In the genomic region with DNA sequence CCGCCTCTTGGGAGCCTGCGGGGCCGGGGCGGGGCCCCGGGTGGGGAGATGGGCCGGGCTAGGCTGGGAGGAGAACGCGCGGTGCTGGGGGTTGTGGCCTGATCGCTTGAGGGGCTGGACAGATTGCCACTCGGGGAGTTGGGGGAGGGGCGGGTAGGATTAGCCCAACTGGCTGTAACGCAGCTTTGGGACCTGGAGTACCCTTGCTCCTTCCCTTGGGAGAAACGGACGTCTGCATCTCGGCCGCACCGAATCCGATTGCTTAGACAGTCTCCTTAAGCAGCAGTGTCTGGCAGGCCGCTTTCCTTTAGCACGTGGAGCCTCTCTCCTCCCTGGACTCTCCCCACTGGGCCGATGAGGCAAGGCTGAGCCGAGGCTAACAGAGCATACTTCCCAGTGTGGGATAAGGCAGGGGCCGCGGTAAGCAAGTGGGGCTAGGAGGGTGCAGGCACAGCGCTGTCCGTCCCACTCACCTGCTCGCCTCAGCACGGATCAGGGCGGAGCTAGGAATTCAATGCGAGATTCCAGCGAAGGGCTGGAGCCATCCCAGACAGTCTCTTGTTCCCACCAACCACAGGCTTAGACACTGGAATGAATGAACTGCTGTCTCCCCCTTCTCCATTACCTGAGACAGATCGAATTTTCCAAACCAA, we compare ENCODE assay signal across 8 cellular contexts. TPM values are rescaled to one million over a fixed set of nuclear protein-coding genes. Genes with fewer than 3 reads are reported as not detected.
DNase-seq lines count a peak whose midpoint lies in the region; ATAC-seq, FAIRE-seq and TF ChIP-seq lines count a peak whose summit lies in the region.

No MANE protein-coding gene starts in this region.

- no peak for TF ChIP-seq POLR2A in HCT116 (IDR thresholded peaks at IDR 0.05; ENCODE audit: borderline replicate concordance, extremely low read depth, insufficient read depth, insufficient read length)
- TF ChIP-seq POLR2A in GM12891 (IDR thresholded peaks at IDR 0.05; ENCODE audit: low read depth, low read length), result no peak

- no peak for FAIRE-seq in GM12891 (lab: Jason Lieb, UNC)

- POLR2A ChIA-PET in Caco-2 (lab: Charles Lee) (interaction anchor here (0.7 to 2.8 kb wide), 7 partner anchors 11 to 133 kb away, joined by 3 to 31 read pairs (median 4); partner anchors contain the start of genes JUP, KLHL10 and ODAD4), HCT116 (lab: Charles Lee) (interaction anchor here (3.1 kb wide), 1 partner anchor 11 kb away, joined by 38 read pairs; the partner anchor contains the start of gene ODAD4)

- peaks cover 27% of the 10 kb centered on the region for H3K4me1 Mint-ChIP-seq in Caco-2 (ENCODE audit: low read depth, unreplicated experiment)

- in situ Hi-C loops in brain microvascular endothelial cell (cut with HindIII; ENCODE audit: low pct_ligation_motif_present, low sequenced_read_pairs), result no loop called here

- peak overlapping the region; percentile 66 for H3K4me3 ChIP-seq in Caco-2 (ENCODE audit: low read depth, low read length)
- peak overlapping the region; percentile 58 to 99 for H3K4me3 ChIP-seq in HCT116 (replicated peaks in 1 of 2; ENCODE audit: low read depth in 1 of 2, low read length in 2 of 2)
- H3K4me3 ChIP-seq in brain microvascular endothelial cell (ENCODE audit: low read depth, low read length), result peak overlapping the region; percentile 47
- H3K4me3 ChIP-seq in kidney epithelial cell (ENCODE audit: low read depth, low read length), result peak overlapping the region; percentile 38

- H3K36me3 Mint-ChIP-seq in Caco-2 (ENCODE audit: insufficient read depth, unreplicated experiment), result peaks cover 44% of the 10 kb centered on the region

- peak overlapping the region; percentile 100 for H3K4me2 ChIP-seq in HCT116 (ENCODE audit: low read length)

- TF ChIP-seq RAD21 in HCT116 (IDR thresholded peaks at IDR 0.05; ENCODE audit: low read depth), result no peak

- intact Hi-C loops in Caco-2 (cut with micrococcal nuclease; ENCODE audit: unreplicated experiment), result loop anchor here (1.0 to 2.0 kb wide), 3 partner anchors 11 to 100 kb away; partner anchors contain the start of genes CNP and ODAD4
- intact Hi-C loops in HCT116 (cut with micrococcal nuclease), result no loop called here

- DNase-seq in Caco-2 (peak; percentile 82 to 85), HCT116 (ENCODE audit: low read depth, low spot score) (peak; percentile 48), NCI-H226 (peak; percentile 68), brain microvascular endothelial cell (no peak), kidney epithelial cell (ENCODE audit: low read depth) (no peak), GM12891 (ENCODE audit: insufficient read length, low spot score) (no peak)
- no peak for DNase-seq in stimulated activated naive CD8-positive, alpha-beta T cell treated with anti-CD3 and anti-CD28 coated beads, Interleukin-15, Interleukin-2, amounts not matched to agents 100 U/mL and 50 U/mL, for 24 hours

- H3K9me3 Mint-ChIP-seq in Caco-2 (ENCODE audit: unreplicated experiment), result no peaks in the 10 kb centered on the region

- TSS peak; percentile 92 for BruUV-seq in Caco-2 (replicated peaks; lab: Mats Ljungman, UMichigan)
- TSS peak; percentile 77 for BruUV-seq in HCT116 (replicated peaks; lab: Mats Ljungman, UMichigan)

- H3K27me3 Mint-ChIP-seq in Caco-2 (ENCODE audit: insufficient read depth, unreplicated experiment), result no peaks in the 10 kb centered on the region

- RAD21 ChIA-PET in HCT116 (lab: Charles Lee; ENCODE audit: low non-redundant PET in 1 of 2, low total read pairs in 2 of 2, uncharacterized antibody in 2 of 2, unreplicated experiment in 2 of 2), result no interaction called here

- CTCF ChIA-PET in Caco-2 (lab: Charles Lee) (interaction anchor here (0.7 to 3.6 kb wide), 3 partner anchors 11 to 40 kb away, joined by 3 to 28 read pairs (median 7); partner anchors contain the start of gene ODAD4), HCT116 (lab: Charles Lee) (interaction anchor here (1.0 to 1.4 kb wide), 3 partner anchors 10 to 133 kb away, joined by 3 to 5 read pairs (median 3); partner anchors contain the start of genes JUP and ODAD4)

- peak overlapping the region; percentile 93 for H3K27ac ChIP-seq in HCT116 (ENCODE audit: low read depth, low read length)
- peak overlapping the region; percentile 1 for H3K27ac ChIP-seq in brain microvascular endothelial cell

- H4K20me1 ChIP-seq in HCT116 (ENCODE audit: insufficient read depth), result no peaks in the 10 kb centered on the region

- 0 out of 2 replicates have a peak, but pooled peaks cover 3% of the 10 kb centered on the region for H3K9me2 ChIP-seq in HCT116 (ENCODE audit: insufficient read depth)

- H3K9me3 ChIP-seq in Caco-2 (no peaks in the 10 kb centered on the region), HCT116 (ENCODE audit: control insufficient read depth in 1 of 2, insufficient read depth in 1 of 2, low read depth in 1 of 2, low read length in 2 of 2) (no peaks in the 10 kb centered on the region)

- peaks cover 45% of the 10 kb centered on the region for H3K79me2 ChIP-seq in HCT116 (ENCODE audit: insufficient read depth, low read length)

- H3K36me3 ChIP-seq in Caco-2 (ENCODE audit: control insufficient read depth, insufficient read depth, low read length) (no peaks in the 10 kb centered on the region), HCT116 (ENCODE audit: control insufficient read depth in 1 of 2, insufficient read depth in 2 of 2, low read length in 2 of 2) (peaks cover 0 to 2% of the 10 kb centered on the region in 2 experiments; a peak in 1 of 4 replicates), brain microvascular endothelial cell (replicated peaks) (peaks cover 3% of the 10 kb centered on the region), kidney epithelial cell (ENCODE audit: control insufficient read depth, insufficient read depth, low read length) (no peaks in the 10 kb centered on the region)

- peaks cover 39% of the 10 kb centered on the region for H3K4me1 ChIP-seq in Caco-2
- peaks cover 21 to 38% of the 10 kb centered on the region in 2 experiments for H3K4me1 ChIP-seq in HCT116 (ENCODE audit: control insufficient read depth in 1 of 2, insufficient read depth in 2 of 2, low read length in 2 of 2)

- H3K9ac ChIP-seq in HCT116 (ENCODE audit: low read length), result peak overlapping the region; percentile 82

- TF ChIP-seq CTCF in Caco-2 (IDR thresholded peaks at IDR 0.05; ENCODE audit: insufficient read depth in 1 of 2, low read depth in 1 of 2, low read length in 1 of 2, severe bottlenecking in 1 of 2, unreplicated experiment in 1 of 2) (no peak), HCT116 (IDR thresholded peaks at IDR 0.05 in 2 of 3, conservative IDR thresholded peaks at IDR 0.05 in 1 of 3; ENCODE audit: borderline replicate concordance in 1 of 3, insufficient read depth in 1 of 3, low read depth in 2 of 3, low read length in 2 of 3) (no peak), brain microvascular endothelial cell (IDR thresholded peaks at IDR 0.05; ENCODE audit: low read depth, low read length, missing control alignments) (no peak), kidney epithelial cell (IDR thresholded peaks at IDR 0.05; ENCODE audit: insufficient read depth, low read length, poor library complexity, severe bottlenecking) (no peak)

- peak; percentile 76 for ATAC-seq in HCT116
- ATAC-seq in stimulated activated naive CD8-positive, alpha-beta T cell treated with anti-CD3 and anti-CD28 coated beads, Interleukin-15, Interleukin-2, amounts not matched to agents 100 U/mL and 50 U/mL, for 24 hours, result peak; percentile 6
- no peak for ATAC-seq in HG02970 (IDR thresholded peaks at IDR 0.05; ENCODE audit: low FRiP score, unreplicated experiment)

- peak overlapping the region; percentile 94 for H3K4me3 Mint-ChIP-seq in Caco-2 (ENCODE audit: unreplicated experiment)

- peak overlapping the region; percentile 79 for H3K27ac Mint-ChIP-seq in Caco-2 (ENCODE audit: unreplicated experiment)

- H3K27me3 ChIP-seq in Caco-2 (replicated peaks; ENCODE audit: control insufficient read depth, insufficient read depth, low read length) (no peaks in the 10 kb centered on the region), HCT116 (ENCODE audit: insufficient read depth, low read length) (no peaks in the 10 kb centered on the region), brain microvascular endothelial cell (replicated peaks) (no peaks in the 10 kb centered on the region), kidney epithelial cell (ENCODE audit: control insufficient read depth, insufficient read depth, low read length) (no peaks in the 10 kb centered on the region)

- H2AFZ ChIP-seq in HCT116 (ENCODE audit: low read depth, low read length, poor library complexity, severe bottlenecking), result peak overlapping the region; percentile 1

TF ChIP-seq in HCT116, 20 proteins besides CTCF, POLR2A, EP300 and RAD21 (continues in another document):
- peak; percentile 22 for TF ChIP-seq POLR2AphosphoS5 (IDR thresholded peaks at IDR 0.05; ENCODE audit: low read depth, low read length)
- TF ChIP-seq CBX3 (IDR thresholded peaks at IDR 0.05; ENCODE audit: low read depth), result no peak
- TF ChIP-seq SIN3A (IDR thresholded peaks at IDR 0.05; ENCODE audit: low read depth), result no peak
- TF ChIP-seq MAX (IDR thresholded peaks at IDR 0.05), result peak; percentile 89

TF ChIP-seq in GM12891, 5 proteins besides CTCF, POLR2A, EP300 and RAD21:
- TF ChIP-seq TAF1 (IDR thresholded peaks at IDR 0.05; ENCODE audit: low read depth, low read length) (no peak), POLR2AphosphoS5 (IDR thresholded peaks at IDR 0.05; ENCODE audit: low read depth, low read length) (no peak), POU2F2 (IDR thresholded peaks at IDR 0.05; ENCODE audit: low read depth, low read length) (no peak), SPI1 (IDR thresholded peaks at IDR 0.05; ENCODE audit: low read depth, low read length) (no peak), PAX5 (IDR thresholded peaks at IDR 0.05; ENCODE audit: insufficient read depth, low read length, severe bottlenecking) (no peak)

RNA-seq across cellular contexts. Expression of gene ACLY, which starts 0.5 kb away (rescaled TPM):
- total RNA-seq in Caco-2 (2022), result 246 and 252 TPM in 2 replicates
- total RNA-seq in HCT116 (2021; ENCODE audit: unreplicated experiment), result 222 TPM
- 107 and 120 TPM in 2 replicates for polyA plus RNA-seq in HCT116 (2012)
- total RNA-seq in kidney epithelial cell, result 241 and 301 TPM in 2 replicates
- 62.1 TPM for polyA plus RNA-seq in GM12891 (2012; ENCODE audit: low read depth, missing spikeins)

RNA-seq across cellular contexts. Expression of gene ODAD4, which starts 11.1 kb away (rescaled TPM):
- total RNA-seq in Caco-2 (2022) (0.98 and 1.3 TPM in 2 replicates), HCT116 (2021; ENCODE audit: unreplicated experiment) (0.98 TPM), kidney epithelial cell (0.62 and 0.84 TPM in 2 replicates)
- 0.64 and 1.1 TPM in 2 replicates for polyA plus RNA-seq in HCT116 (2012)
- polyA plus RNA-seq in GM12891 (2012; ENCODE audit: low read depth, missing spikeins), result 0.51 TPM

RNA-seq across cellular contexts. Expression of gene CNP, which starts 47.3 kb away (rescaled TPM):
- total RNA-seq in Caco-2 (2022) (90.1 and 94.5 TPM in 2 replicates), HCT116 (2021; ENCODE audit: unreplicated experiment) (51.2 TPM), kidney epithelial cell (58.5 and 65.1 TPM in 2 replicates)
- polyA plus RNA-seq in HCT116 (2012), result 37.8 and 40.6 TPM in 2 replicates
- 28.4 TPM for polyA plus RNA-seq in GM12891 (2012; ENCODE audit: low read depth, missing spikeins)

RNA-seq across cellular contexts. Expression of gene KLHL11, which starts 54.1 kb away (rescaled TPM):
- 20.3 and 22.2 TPM in 2 replicates for total RNA-seq in Caco-2 (2022)
- total RNA-seq in HCT116 (2021; ENCODE audit: unreplicated experiment), result 22.4 TPM
- polyA plus RNA-seq in HCT116 (2012), result 4.2 TPM in 2 replicates
- total RNA-seq in kidney epithelial cell, result 28.3 and 29.2 TPM in 2 replicates
- polyA plus RNA-seq in GM12891 (2012; ENCODE audit: low read depth, missing spikeins), result 1.7 TPM

Comparison
In these comparisons a context has a peak if more than half of its experiments do, and no peak if none do; other contexts are left out.
1. DNase-seq: peak in Caco-2 (2 of 2), HCT116 (single experiment) and NCI-H226 (single experiment); none in brain microvascular endothelial cell (single experiment), kidney epithelial cell (single experiment), stimulated activated naive CD8-positive, alpha-beta T cell treated with anti-CD3 and anti-CD28 coated beads, Interleukin-15, Interleukin-2, amounts not matched to agents 100 U/mL and 50 U/mL, for 24 hours (single experiment) and GM12891 (single experiment).
2. Peak in every context shown above with its lines, with median percentiles within 50 percentile points of each other: H3K4me3 ChIP-seq.